Comparison of ENCODE assay signal across 23 cellular contexts in genomic region chr4:153543351-153543750, GRCh38.
A peak's percentile ranks its signal among the peaks of the same experiment; 100 is the strongest.
DNase-seq lines count a peak whose midpoint lies in the region; ATAC-seq, FAIRE-seq and TF ChIP-seq lines count a peak whose summit lies in the region.
"Had no signal": no experiment of that assay in that cellular context is flagged by ENCODE, and none has a peak within 500 bp of the region (broad histone marks: within the 10 kb centered on the region; RNA-seq: fewer than 3 reads in every experiment).

No MANE protein-coding gene starts in this region.

- H3K4me3 ChIP-seq in right lobe of liver: no peak overlapping the region
- H3K4me3 ChIP-seq in HepG2 (replicated peaks in 1 of 3; ENCODE audit: insufficient read depth in 1 of 3, low read depth in 2 of 3, low read length in 3 of 3): no peak overlapping the region
- no peak overlapping the region for H3K4me3 ChIP-seq in esophagus muscularis mucosa
- H3K4me3 ChIP-seq: K562 had no signal

- DNase-seq in right lobe of liver (no peak), HepG2 (ENCODE audit: low spot score) (no peak), esophagus muscularis mucosa (ENCODE audit: extremely low spot score) (peak; percentile 88), sciatic nerve (ENCODE audit: low spot score) (no peak), RKO (ENCODE audit: low spot score) (no peak), kidney glomerular epithelial cell (lab: John Stamatoyannopoulos, UW) (no peak), frontal cortex (ENCODE audit: low spot score in 2 of 2) (no peak)
- no peak for DNase-seq in naive thymus-derived CD8-positive, alpha-beta T cell
- DNase-seq: BE2C; CD8-positive, alpha-beta memory T cell; GOT3; NCI-H1105 treated with DMSO at 0.1 percent for 48 hours; NCI-H187; NCI-H2107; NCI-H510A; NCI-H748 treated with DMSO at 0.1 percent for 48 hours; NK-92 treated with Interleukin-12 subunit alpha and Interleukin-12 subunit beta, amount 100 ng/mL, for 24 hours; RPMI8226; SHP77 treated with DMSO at 0.1 percent for 48 hours had no signal

- intact Hi-C loops in right lobe of liver (cut with DNase I) (no loop called here), HepG2 (cut with micrococcal nuclease; ENCODE audit: unreplicated experiment) (no loop called here), esophagus muscularis mucosa (cut with DNase I) (no loop called here), sciatic nerve (cut with DNase I) (no loop called here)

- peaks cover 34 to 89% (median 75%) of the 10 kb centered on the region in 4 donors for H3K4me1 Mint-ChIP-seq in naive thymus-derived CD8-positive, alpha-beta T cell

- BruUV-seq in HepG2 (replicated peaks; lab: Mats Ljungman, UMichigan): no TSS peak

- H3K9me3 ChIP-seq in right lobe of liver (no peaks in the 10 kb centered on the region), HepG2 (ENCODE audit: low read length) (no peaks in the 10 kb centered on the region), esophagus muscularis mucosa (no peaks in the 10 kb centered on the region)
- H3K9me3 ChIP-seq: BE2C had no signal

- FAIRE-seq in HepG2 (lab: Jason Lieb, UNC): no peak
- FAIRE-seq in frontal cortex (lab: Jason Lieb, UNC): no peak
- FAIRE-seq: GM12892, GM18507 had no signal

- H3K79me2 ChIP-seq in HepG2 (ENCODE audit: insufficient read depth, low read length): no peaks in the 10 kb centered on the region

- H3K27me3 ChIP-seq in right lobe of liver (no peaks in the 10 kb centered on the region), HepG2 (ENCODE audit: control insufficient read depth in 1 of 2, insufficient read depth in 2 of 2, low read length in 2 of 2) (no peaks in the 10 kb centered on the region), esophagus muscularis mucosa (no peaks in the 10 kb centered on the region)
- H3K27me3 ChIP-seq: BE2C had no signal

- no peak overlapping the region for H3K4me3 Mint-ChIP-seq in naive thymus-derived CD8-positive, alpha-beta T cell

- H3K27ac ChIP-seq in right lobe of liver (no peak overlapping the region), HepG2 (ENCODE audit: extremely low read length, insufficient read depth, low read length) (no peak overlapping the region), esophagus muscularis mucosa (replicated peaks in 1 of 4) (peak overlapping the region in 2 of 4 donors; percentile 15 to 69)

- H3K36me3 Mint-ChIP-seq in naive thymus-derived CD8-positive, alpha-beta T cell: peaks cover 0 to 26% (median 0%) of the 10 kb centered on the region in 3 donors

- TF ChIP-seq EP300 in HepG2 (IDR thresholded peaks at IDR 0.05; ENCODE audit: low read depth in 2 of 2, low read length in 2 of 2) (no peak), HepG2 (CRISPR knock-in tag; IDR thresholded peaks at IDR 0.05; ENCODE audit: borderline replicate concordance) (no peak), esophagus muscularis mucosa (IDR thresholded peaks at IDR 0.05) (no peak)

- no peak overlapping the region for H3K4me2 ChIP-seq in HepG2 (ENCODE audit: low read depth, low read length)

- TF ChIP-seq CTCF in right lobe of liver (IDR thresholded peaks at IDR 0.05) (no peak), HepG2 (CRISPR knock-in tag; IDR thresholded peaks at IDR 0.05) (no peak), esophagus muscularis mucosa (IDR thresholded peaks at IDR 0.05) (no peak)

- in situ Hi-C loops in HepG2 (cut with HindIII; ENCODE audit: extremely low pct_ligation_motif_present, low pct_unique_long_range_greater_than_20kb): no loop called here

- no peak for TF ChIP-seq RAD21 in HepG2 (CRISPR knock-in tag; IDR thresholded peaks at IDR 0.05)

- CTCF ChIA-PET in HepG2 (lab: Yijun Ruan, JAX; ENCODE audit: low intra/inter-chr PET ratio, low total read pairs): no interaction called here

- no peak for TF ChIP-seq POLR2A in right lobe of liver (IDR thresholded peaks at IDR 0.05)
- no peak for TF ChIP-seq POLR2A in HepG2 (IDR thresholded peaks at IDR 0.05; ENCODE audit: insufficient read depth in 1 of 2, low read depth in 2 of 2, low read length in 2 of 2)
- no peak for TF ChIP-seq POLR2A in esophagus muscularis mucosa (IDR thresholded peaks at IDR 0.05; ENCODE audit: low read depth)

- H3K27ac Mint-ChIP-seq in naive thymus-derived CD8-positive, alpha-beta T cell: peak overlapping the region in 4 of 10 donors; percentile 13 to 59 (median 40)

- H3K27me3 Mint-ChIP-seq in naive thymus-derived CD8-positive, alpha-beta T cell: no peaks in the 10 kb centered on the region

- H4K20me1 ChIP-seq in HepG2 (ENCODE audit: insufficient read depth, low read length): no peaks in the 10 kb centered on the region

- WGBS in right lobe of liver (ENCODE audit: insufficient coverage, low coverage, low lambda C conversion rate, missing lambda C conversion rate): 57% methylated on average over 6 of the region's 6 CpGs
- 87% methylated on average over 6 of the region's 6 CpGs for WGBS in HepG2 (ENCODE audit: low lambda C conversion rate)
- WGBS in esophagus muscularis mucosa: 72% methylated on average over 6 of the region's 6 CpGs

- peak; percentile 49 to 84 (median 61) for ATAC-seq in right lobe of liver
- ATAC-seq in HepG2: no peak
- ATAC-seq in sciatic nerve: peak; percentile 73
- no peak for ATAC-seq in naive thymus-derived CD8-positive, alpha-beta T cell
- ATAC-seq: HCT116 had no signal

- no peaks in the 10 kb centered on the region for H3K4me1 ChIP-seq in right lobe of liver
- H3K4me1 ChIP-seq in HepG2 (ENCODE audit: insufficient read depth, low read length): no peaks in the 10 kb centered on the region
- H3K4me1 ChIP-seq in esophagus muscularis mucosa: peaks cover 32 to 53% (median 38%) of the 10 kb centered on the region in 4 donors

- POLR2A ChIA-PET in HepG2 (lab: Yijun Ruan, JAX): no interaction called here
- POLR2A ChIA-PET in naive thymus-derived CD8-positive, alpha-beta T cell (lab: Charles Lee): interaction anchor here (0.6 kb wide), 1 partner anchor 63 kb away, joined by 4 read pairs; no protein-coding TSS in a partner anchor

- H3K36me3 ChIP-seq in right lobe of liver (no peaks in the 10 kb centered on the region), HepG2 (replicated peaks in 1 of 2; ENCODE audit: control insufficient read depth in 1 of 2, insufficient read depth in 2 of 2, low read length in 2 of 2) (no peaks in the 10 kb centered on the region), esophagus muscularis mucosa (no peaks in the 10 kb centered on the region)
- H3K36me3 ChIP-seq: BE2C had no signal

- H2AFZ ChIP-seq in HepG2 (ENCODE audit: low read length): no peak overlapping the region

- no peak overlapping the region for H3K9ac ChIP-seq in HepG2 (ENCODE audit: insufficient read depth, low read depth, low read length)

- H3K9me3 Mint-ChIP-seq in naive thymus-derived CD8-positive, alpha-beta T cell: no peaks in the 10 kb centered on the region
- H3K9me3 Mint-ChIP-seq: CD8-positive, alpha-beta memory T cell had no signal

TF ChIP-seq in HepG2, 621 proteins besides CTCF, POLR2A, EP300 and RAD21 (continues in another document):
- TF ChIP-seq ZNF335 (CRISPR knock-in tag; IDR thresholded peaks at IDR 0.05) (no peak), ZNF800 (CRISPR knock-in tag; IDR thresholded peaks at IDR 0.05) (no peak), ZSCAN30 (CRISPR knock-in tag; IDR thresholded peaks at IDR 0.05) (no peak), KDM3A (CRISPR knock-in tag; IDR thresholded peaks at IDR 0.05; ENCODE audit: low read depth) (no peak), ELF4 (CRISPR knock-in tag; IDR thresholded peaks at IDR 0.05; ENCODE audit: borderline replicate concordance) (no peak), ZNF672 (CRISPR knock-in tag; IDR thresholded peaks at IDR 0.05) (no peak), CCAR2 (optimal IDR thresholded peaks at IDR 0.05; ENCODE audit: low read depth, low read length) (no peak), ZNF557 (CRISPR knock-in tag; IDR thresholded peaks at IDR 0.05) (no peak), ZFP91 (CRISPR knock-in tag; IDR thresholded peaks at IDR 0.05; ENCODE audit: borderline replicate concordance) (no peak), ZNF740 (CRISPR knock-in tag; IDR thresholded peaks at IDR 0.05) (no peak), ZC3H4 (CRISPR knock-in tag; IDR thresholded peaks at IDR 0.05; ENCODE audit: borderline replicate concordance) (no peak), SIN3B (IDR thresholded peaks at IDR 0.05; ENCODE audit: low read length) (no peak), ZNF317 (CRISPR knock-in tag; IDR thresholded peaks at IDR 0.05) (no peak)

Comparison
In these comparisons a context has a peak if more than half of its experiments do, and no peak if none do; other contexts are left out.
1. ATAC-seq: peak in right lobe of liver (4 of 4) and sciatic nerve (single experiment); none in HepG2 (single experiment) and naive thymus-derived CD8-positive, alpha-beta T cell (0 of 2).